In the genomic region with DNA sequence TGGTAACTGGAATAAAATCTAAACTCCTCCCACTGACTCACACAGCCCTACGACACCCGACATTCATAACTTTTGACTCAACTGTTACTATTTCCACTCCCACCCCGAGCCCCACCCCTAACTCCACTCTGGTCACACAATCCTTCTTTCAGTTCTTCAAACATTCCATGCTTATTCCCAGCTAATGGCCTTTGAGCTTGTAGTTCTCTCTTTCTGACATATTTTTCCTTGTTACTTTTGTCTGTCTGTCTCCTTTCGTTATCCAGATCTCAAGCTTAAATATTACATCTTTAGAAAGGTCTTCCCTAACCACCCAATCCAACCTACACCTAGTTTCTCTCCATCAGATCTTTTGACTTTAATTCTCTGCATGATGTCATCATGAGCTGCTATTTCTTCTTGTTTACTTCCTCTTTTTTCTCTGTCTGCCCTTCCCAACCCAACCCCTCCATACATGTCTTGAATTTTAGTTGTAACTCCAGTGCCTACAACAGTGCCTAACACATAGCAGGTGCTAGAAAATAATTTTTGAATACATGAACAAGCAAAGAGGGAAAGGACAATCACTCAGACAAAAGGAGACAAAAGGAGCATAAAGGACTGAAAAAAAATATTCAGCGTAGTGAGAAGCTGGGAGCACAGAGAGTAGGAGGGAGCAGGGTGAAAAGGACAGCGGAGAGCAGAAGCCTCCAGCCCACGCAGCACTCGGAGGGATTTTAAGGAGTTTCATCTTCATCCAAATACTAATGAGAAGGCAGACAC, we compare ENCODE assay signal across 7 cellular contexts.
DNase-seq lines count a peak whose midpoint lies in the region; ATAC-seq and TF ChIP-seq lines count a peak whose summit lies in the region.

No MANE protein-coding gene starts in this region.

- peaks cover 4% of the 10 kb centered on the region; the same call in 1 of the 2 replicates for H3K27me3 ChIP-seq in MM.1S (replicated peaks; ENCODE audit: insufficient read depth, low read length)

- peak overlapping the region; percentile 69 for H3K4me2 ChIP-seq in MM.1S (ENCODE audit: low read depth, low read length)

- H3K79me2 ChIP-seq in MM.1S (ENCODE audit: low read length) = no peaks in the 10 kb centered on the region

- no peaks in the 10 kb centered on the region for H3K36me3 ChIP-seq in MM.1S (replicated peaks; ENCODE audit: insufficient read depth, low read length)
- no peaks in the 10 kb centered on the region for H3K36me3 ChIP-seq in mesodermal cell (ENCODE audit: control insufficient read depth, insufficient read depth, low read length)

- ATAC-seq in GM19397 (IDR thresholded peaks at IDR 0.05; ENCODE audit: unreplicated experiment) = peak; percentile 24

- TSS peak; percentile 100 for BruUV-seq in MCF 10A (replicated peaks; lab: Mats Ljungman, UMichigan)

- H3K4me1 Mint-ChIP-seq in MCF 10A (ENCODE audit: insufficient read depth, unreplicated experiment) = no peaks in the 10 kb centered on the region
- no peaks in the 10 kb centered on the region for H3K4me1 Mint-ChIP-seq in progenitor cell of endocrine pancreas (ENCODE audit: low read depth)

- H3K27me3 Mint-ChIP-seq in MCF 10A (ENCODE audit: insufficient read depth, unreplicated experiment) (no peaks in the 10 kb centered on the region), progenitor cell of endocrine pancreas (no peaks in the 10 kb centered on the region)

- TF ChIP-seq CTCF in MM.1S (IDR thresholded peaks at IDR 0.05; ENCODE audit: low read length) = no peak
- TF ChIP-seq CTCF in MCF 10A (IDR thresholded peaks at IDR 0.05; ENCODE audit: unreplicated experiment) = no peak
- no peak for TF ChIP-seq CTCF in progenitor cell of endocrine pancreas (IDR thresholded peaks at IDR 0.05; ENCODE audit: unreplicated experiment)

- no peaks in the 10 kb centered on the region for H3K9me3 Mint-ChIP-seq in MCF 10A (ENCODE audit: unreplicated experiment)
- no peaks in the 10 kb centered on the region for H3K9me3 Mint-ChIP-seq in progenitor cell of endocrine pancreas (ENCODE audit: low read depth)

- H3F3A ChIP-seq in MM.1S (ENCODE audit: insufficient read depth, low read length) = no peaks in the 10 kb centered on the region

- POLR2A ChIA-PET in MCF 10A (lab: Yijun Ruan, JAX) = no interaction called here

- WGBS in mesodermal cell (ENCODE audit: insufficient coverage in 2 of 2), 2 experiments = 69 to 81% methylated on average over 5 to 6 of the region's 8 CpGs

- DNase-seq in MM.1S (no peak), MCF 10A (ENCODE audit: unreplicated experiment) (peak; percentile 66), NCI-H2081 (lab: John Stamatoyannopoulos, UW) (no peak), progenitor cell of endocrine pancreas (ENCODE audit: low spot score, unreplicated experiment) (no peak), T-helper 2 cell (no peak)

- H3K4me1 ChIP-seq in MM.1S (ENCODE audit: low read length) = peaks cover 4% of the 10 kb centered on the region; the same call in 1 of the 2 replicates
- H3K4me1 ChIP-seq in mesodermal cell (ENCODE audit: control insufficient read depth, insufficient read depth, low read length, poor library complexity, severe bottlenecking) = peaks cover 9% of the 10 kb centered on the region

- no peak overlapping the region for H3K4me3 Mint-ChIP-seq in MCF 10A (ENCODE audit: unreplicated experiment)
- no peak overlapping the region for H3K4me3 Mint-ChIP-seq in progenitor cell of endocrine pancreas (ENCODE audit: low read depth)

- H2AFZ ChIP-seq in MM.1S (ENCODE audit: low read length) = no peak overlapping the region

- CTCF ChIA-PET in MCF 10A (lab: Yijun Ruan, JAX) = interaction anchor here (0.6 to 3.2 kb wide), 3 partner anchors 25 to 50 kb away, joined by 3 to 15 read pairs (median 12); no protein-coding TSS in a partner anchor

- H3K36me3 Mint-ChIP-seq in MCF 10A (ENCODE audit: insufficient read depth, unreplicated experiment) (no peaks in the 10 kb centered on the region), progenitor cell of endocrine pancreas (ENCODE audit: insufficient read depth) (no peaks in the 10 kb centered on the region)

- H3K4me3 ChIP-seq in MM.1S (ENCODE audit: low read length) (peak overlapping the region; percentile 64; the same call in 1 of the 2 replicates), mesodermal cell (ENCODE audit: extremely low read depth, insufficient read depth, low read length, poor library complexity, severe bottlenecking) (no peak overlapping the region)

- H3K9me3 ChIP-seq in MM.1S (replicated peaks; ENCODE audit: insufficient read depth, low read length) (no peaks in the 10 kb centered on the region), mesodermal cell (ENCODE audit: control insufficient read depth, low read length) (no peaks in the 10 kb centered on the region)

- intact Hi-C loops in MCF 10A (cut with micrococcal nuclease) = no loop called here

- no peaks in the 10 kb centered on the region for H4K20me1 ChIP-seq in MM.1S (ENCODE audit: insufficient read depth, low read length)

- no peak overlapping the region for H3K9ac ChIP-seq in MM.1S (ENCODE audit: low read length)

- no peak overlapping the region for H3K27ac ChIP-seq in MM.1S (ENCODE audit: low read length)
- peak overlapping the region; percentile 67 for H3K27ac ChIP-seq in mesodermal cell (ENCODE audit: low read depth, low read length, severe bottlenecking)

- H3K27ac Mint-ChIP-seq in MCF 10A (ENCODE audit: low read depth, unreplicated experiment) = no peak overlapping the region
- H3K27ac Mint-ChIP-seq in progenitor cell of endocrine pancreas = no peak overlapping the region

- no peaks in the 10 kb centered on the region for H3K9me2 ChIP-seq in MM.1S (replicated peaks; ENCODE audit: insufficient read depth, low read length)
